9 cellular contexts compared by ENCODE assay signal in genomic region chr21:41169258-41169576, GRCh38. TPM values are rescaled to one million over a fixed set of nuclear protein-coding genes. Genes with fewer than 3 reads are reported as not detected.
DNase-seq lines count a peak whose midpoint lies in the region; ATAC-seq, FAIRE-seq and TF ChIP-seq lines count a peak whose summit lies in the region.
"Had no signal": no experiment of that assay in that cellular context is flagged by ENCODE, and none has a peak within 500 bp of the region (broad histone marks: within the 10 kb centered on the region; RNA-seq: fewer than 3 reads in every experiment).

No MANE protein-coding gene starts in this region.

- H3K9me3 ChIP-seq in Caco-2 (no peaks in the 10 kb centered on the region), BE2C (no peaks in the 10 kb centered on the region)

- H3K27ac Mint-ChIP-seq in Caco-2 (ENCODE audit: unreplicated experiment) (no peak overlapping the region), activated B cell treated with CpG ODN at 0.5 μM for 24 hours (peak overlapping the region; percentile 59)

- H3K4me3 Mint-ChIP-seq in Caco-2 (ENCODE audit: unreplicated experiment): peak overlapping the region; percentile 81
- peak overlapping the region; percentile 88 for H3K4me3 Mint-ChIP-seq in activated B cell treated with CpG ODN at 0.5 μM for 24 hours

- DNase-seq in Caco-2 (no peak), activated B cell treated with CpG ODN at 0.5 μM for 24 hours (no peak), foreskin keratinocyte (no peak), HTR-8/SVneo (ENCODE audit: insufficient read length, low spot score) (no peak), substantia nigra (lab: John Stamatoyannopoulos, UW) (no peak), BE2C (no peak)

- no peak for FAIRE-seq in HTR-8/SVneo (lab: Jason Lieb, UNC)
- FAIRE-seq: GM12892 had no signal

- H3K36me3 Mint-ChIP-seq in Caco-2 (ENCODE audit: insufficient read depth, unreplicated experiment) (no peaks in the 10 kb centered on the region), activated B cell treated with CpG ODN at 0.5 μM for 24 hours (ENCODE audit: low read depth) (no peaks in the 10 kb centered on the region)

- TF ChIP-seq CTCF in Caco-2 (IDR thresholded peaks at IDR 0.05; ENCODE audit: insufficient read depth in 1 of 2, low read depth in 1 of 2, low read length in 1 of 2, severe bottlenecking in 1 of 2, unreplicated experiment in 1 of 2) (no peak), activated B cell treated with CpG ODN at 0.5 μM for 24 hours (IDR thresholded peaks at IDR 0.05) (no peak), foreskin keratinocyte (conservative IDR thresholded peaks at IDR 0.05) (no peak), BE2C (IDR thresholded peaks at IDR 0.05; ENCODE audit: low read depth, low read length) (no peak)

- CTCF ChIA-PET in Caco-2 (lab: Charles Lee) (interaction anchor here (0.6 to 0.8 kb wide), 3 partner anchors 43 to 206 kb away, joined by 3 to 10 read pairs (median 4); no protein-coding TSS in a partner anchor), activated B cell treated with CpG ODN at 0.5 μM for 24 hours (lab: Charles Lee) (interaction anchor here (0.7 to 7.7 kb wide), 7 partner anchors 10 to 291 kb away, joined by 3 to 49 read pairs (median 10); no protein-coding TSS in a partner anchor)

- no peak for ATAC-seq in activated B cell treated with CpG ODN at 0.5 μM for 24 hours (ENCODE audit: low read depth)
- ATAC-seq in foreskin keratinocyte: no peak
- no peak for ATAC-seq in GM18909 (IDR thresholded peaks at IDR 0.05; ENCODE audit: poor library complexity, unreplicated experiment)

- H3K36me3 ChIP-seq in Caco-2 (ENCODE audit: control insufficient read depth, insufficient read depth, low read length) (no peaks in the 10 kb centered on the region), rectal smooth muscle tissue (ENCODE audit: control insufficient read depth, insufficient read depth, low read length) (no peaks in the 10 kb centered on the region), BE2C (no peaks in the 10 kb centered on the region)

- H3K27ac ChIP-seq in foreskin keratinocyte (peak overlapping the region; percentile 88), rectal smooth muscle tissue (ENCODE audit: low read depth, low read length) (peak overlapping the region; percentile 52), substantia nigra (ENCODE audit: low read depth, low read length, poor library complexity, severe bottlenecking) (no peak overlapping the region)

- POLR2A ChIA-PET in Caco-2 (lab: Charles Lee): interaction anchor here (0.6 to 0.7 kb wide), 2 partner anchors 70 to 198 kb away, joined by 5 to 13 read pairs; no protein-coding TSS in a partner anchor
- POLR2A ChIA-PET in activated B cell treated with CpG ODN at 0.5 μM for 24 hours (lab: Charles Lee): interaction anchor here (0.6 to 2.1 kb wide), 8 partner anchors 9 to 1985 kb away, joined by 3 to 7 read pairs (median 4); no protein-coding TSS in a partner anchor

- H3K4me1 Mint-ChIP-seq in Caco-2 (ENCODE audit: low read depth, unreplicated experiment) (peaks cover 6% of the 10 kb centered on the region), activated B cell treated with CpG ODN at 0.5 μM for 24 hours (peaks cover 26% of the 10 kb centered on the region)

- no peak overlapping the region for H3K9ac ChIP-seq in rectal smooth muscle tissue (ENCODE audit: low read length)

- intact Hi-C loops in Caco-2 (cut with micrococcal nuclease; ENCODE audit: unreplicated experiment): no loop called here
- intact Hi-C loops in activated B cell treated with CpG ODN at 0.5 μM for 24 hours (cut with micrococcal nuclease): loop anchor here (2.0 to 10.0 kb wide), 2 partner anchors 200 to 1984 kb away; partner anchors contain the start of gene PSMG1

- peaks cover 5% of the 10 kb centered on the region for H3K27me3 Mint-ChIP-seq in Caco-2 (ENCODE audit: insufficient read depth, unreplicated experiment)
- H3K27me3 Mint-ChIP-seq in activated B cell treated with CpG ODN at 0.5 μM for 24 hours: no peaks in the 10 kb centered on the region

- H3K4me3 ChIP-seq in Caco-2 (ENCODE audit: low read depth, low read length): peak overlapping the region; percentile 51; the same call in 1 of the 2 replicates
- H3K4me3 ChIP-seq in rectal smooth muscle tissue (ENCODE audit: low read length): peak overlapping the region; percentile 73
- no peak overlapping the region for H3K4me3 ChIP-seq in BE2C (ENCODE audit: low read depth, low read length)

- no TSS peak for BruUV-seq in Caco-2 (replicated peaks; lab: Mats Ljungman, UMichigan)

- no peaks in the 10 kb centered on the region for H3K27me3 ChIP-seq in Caco-2 (replicated peaks; ENCODE audit: control insufficient read depth, insufficient read depth, low read length)
- no peaks in the 10 kb centered on the region for H3K27me3 ChIP-seq in foreskin keratinocyte
- H3K27me3 ChIP-seq in rectal smooth muscle tissue (ENCODE audit: control insufficient read depth, insufficient read depth, low read length): no peaks in the 10 kb centered on the region
- no peaks in the 10 kb centered on the region for H3K27me3 ChIP-seq in BE2C

- H3K4me1 ChIP-seq in Caco-2 (no peaks in the 10 kb centered on the region), foreskin keratinocyte (peaks cover 31% of the 10 kb centered on the region), rectal smooth muscle tissue (ENCODE audit: control insufficient read depth, insufficient read depth, low read length) (peaks cover 5% of the 10 kb centered on the region), BE2C (no peaks in the 10 kb centered on the region)

- H3K9me3 Mint-ChIP-seq in Caco-2 (ENCODE audit: unreplicated experiment) (no peaks in the 10 kb centered on the region), activated B cell treated with CpG ODN at 0.5 μM for 24 hours (no peaks in the 10 kb centered on the region)

RNA-seq across cellular contexts. Expression of gene BACE2, which starts 1.3 kb away (rescaled TPM):
- 8.8 and 10.1 TPM in 2 replicates for total RNA-seq in Caco-2 (2022)
- total RNA-seq in activated B cell treated with CpG ODN at 0.5 μM for 24 hours: 13.0 and 17.1 TPM in 2 replicates
- 84.0 and 87.7 TPM in 2 replicates for total RNA-seq in foreskin keratinocyte
- 64.6 and 80.0 TPM in 2 replicates for polyA plus RNA-seq in foreskin keratinocyte
- not detected for polyA plus RNA-seq in BE2C (2012; ENCODE audit: insufficient read depth, insufficient read length, low read depth)
